ENCODE assay signal across 12 cellular contexts in genomic region chr11:64923151-64923661, GRCh38. TPM values are rescaled to one million over a fixed set of nuclear protein-coding genes. Genes with fewer than 3 reads are reported as not detected.
DNase-seq lines count a peak whose midpoint lies in the region; ATAC-seq and TF ChIP-seq lines count a peak whose summit lies in the region.
"Had no signal": no experiment of that assay in that cellular context is flagged by ENCODE, and none has a peak within 500 bp of the region (broad histone marks: within the 10 kb centered on the region; RNA-seq: fewer than 3 reads in every experiment).

No MANE protein-coding gene starts in this region.

- no peaks in the 10 kb centered on the region for H3K9me3 ChIP-seq in neural cell (ENCODE audit: low read length)
- no peaks in the 10 kb centered on the region for H3K9me3 ChIP-seq in vagina
- no peaks in the 10 kb centered on the region for H3K9me3 ChIP-seq in Caco-2
- H3K9me3 ChIP-seq: esophagus squamous epithelium had no signal

- peak overlapping the region in 55 of 59 donors; percentile 72 to 100 (median 98) for H3K27ac ChIP-seq in dorsolateral prefrontal cortex
- H3K27ac ChIP-seq in neural cell (ENCODE audit: low read length): no peak overlapping the region
- peak overlapping the region; percentile 97 for H3K27ac ChIP-seq in vagina

- no peaks in the 10 kb centered on the region for H3F3A ChIP-seq in neural cell (ENCODE audit: insufficient read depth, low read length, poor library complexity, severe bottlenecking)

- H3K27me3 ChIP-seq in dorsolateral prefrontal cortex: no peaks in the 10 kb centered on the region
- no peaks in the 10 kb centered on the region for H3K27me3 ChIP-seq in neural cell (ENCODE audit: insufficient read depth, low read depth, low read length)
- H3K27me3 ChIP-seq in vagina: no peaks in the 10 kb centered on the region
- no peaks in the 10 kb centered on the region for H3K27me3 ChIP-seq in Caco-2 (replicated peaks; ENCODE audit: control insufficient read depth, insufficient read depth, low read length)
- H3K27me3 ChIP-seq: esophagus squamous epithelium had no signal

- TF ChIP-seq CTCF in natural killer cell (IDR thresholded peaks at IDR 0.05) (no peak), dorsolateral prefrontal cortex (IDR thresholded peaks at IDR 0.05 in 54 of 56, conservative IDR thresholded peaks at IDR 0.05 in 2 of 56; ENCODE audit: low read depth in 1 of 56, partially characterized antibody in 56 of 56) (no peak), neural cell (IDR thresholded peaks at IDR 0.05; ENCODE audit: poor library complexity, severe bottlenecking) (no peak), vagina (IDR thresholded peaks at IDR 0.05) (no peak), Caco-2 (IDR thresholded peaks at IDR 0.05; ENCODE audit: insufficient read depth in 1 of 2, low read depth in 1 of 2, low read length in 1 of 2, severe bottlenecking in 1 of 2, unreplicated experiment in 1 of 2) (no peak)

- no peaks in the 10 kb centered on the region for H3K9me3 Mint-ChIP-seq in natural killer cell treated with Interleukin-12 subunit alpha and Interleukin-12 subunit beta and Interleukin-15 and Interleukin-18, amount 100 ng/mL, for 72 hours
- H3K9me3 Mint-ChIP-seq in natural killer cell: no peaks in the 10 kb centered on the region
- H3K9me3 Mint-ChIP-seq in Caco-2 (ENCODE audit: unreplicated experiment): no peaks in the 10 kb centered on the region

- no peaks in the 10 kb centered on the region for H3K36me3 Mint-ChIP-seq in natural killer cell treated with Interleukin-12 subunit alpha and Interleukin-12 subunit beta and Interleukin-15 and Interleukin-18, amount 100 ng/mL, for 72 hours
- H3K36me3 Mint-ChIP-seq in natural killer cell (no peaks in the 10 kb centered on the region), Caco-2 (ENCODE audit: insufficient read depth, unreplicated experiment) (peaks cover 6% of the 10 kb centered on the region)

- DNase-seq in natural killer cell treated with Interleukin-12 subunit alpha and Interleukin-12 subunit beta and Interleukin-15 and Interleukin-18, amount 100 ng/mL, for 72 hours (ENCODE audit: low spot score): no peak
- DNase-seq in natural killer cell (no peak), dorsolateral prefrontal cortex (peak in 1 of 10 donors; percentile 31), vagina (ENCODE audit: extremely low spot score in 2 of 2) (no peak), Caco-2 (no peak), NCI-H1694 (lab: John Stamatoyannopoulos, UW) (no peak)

- H2AFZ ChIP-seq in neural cell (ENCODE audit: low read depth, low read length): peak overlapping the region; percentile 91

- TF ChIP-seq RAD21 in neural cell (conservative IDR thresholded peaks at IDR 0.05): no peak

- no peak overlapping the region for H3K4me3 Mint-ChIP-seq in natural killer cell treated with Interleukin-12 subunit alpha and Interleukin-12 subunit beta and Interleukin-15 and Interleukin-18, amount 100 ng/mL, for 72 hours
- H3K4me3 Mint-ChIP-seq in natural killer cell (no peak overlapping the region), Caco-2 (ENCODE audit: unreplicated experiment) (no peak overlapping the region)

- no peak for TF ChIP-seq EP300 in neural cell (conservative IDR thresholded peaks at IDR 0.05; ENCODE audit: poor library complexity, severe bottlenecking)

- H3K27me3 Mint-ChIP-seq in natural killer cell treated with Interleukin-12 subunit alpha and Interleukin-12 subunit beta and Interleukin-15 and Interleukin-18, amount 100 ng/mL, for 72 hours: no peaks in the 10 kb centered on the region
- H3K27me3 Mint-ChIP-seq in natural killer cell (ENCODE audit: low read depth in 2 of 2): no peaks in the 10 kb centered on the region
- no peaks in the 10 kb centered on the region for H3K27me3 Mint-ChIP-seq in Caco-2 (ENCODE audit: insufficient read depth, unreplicated experiment)

- H3K36me3 ChIP-seq in neural cell (ENCODE audit: insufficient read depth, low read length): no peaks in the 10 kb centered on the region
- H3K36me3 ChIP-seq in vagina: peaks cover 0 to 12% of the 10 kb centered on the region in 2 donors
- no peaks in the 10 kb centered on the region for H3K36me3 ChIP-seq in Caco-2 (ENCODE audit: control insufficient read depth, insufficient read depth, low read length)

- peaks cover 12 to 13% of the 10 kb centered on the region in 2 donors for H3K4me1 Mint-ChIP-seq in natural killer cell treated with Interleukin-12 subunit alpha and Interleukin-12 subunit beta and Interleukin-15 and Interleukin-18, amount 100 ng/mL, for 72 hours (ENCODE audit: low read depth in 2 of 2)
- H3K4me1 Mint-ChIP-seq in natural killer cell (peaks cover 5 to 23% of the 10 kb centered on the region in 2 donors), Caco-2 (ENCODE audit: low read depth, unreplicated experiment) (peaks cover 6% of the 10 kb centered on the region)

- ATAC-seq in natural killer cell treated with Interleukin-12 subunit alpha and Interleukin-12 subunit beta and Interleukin-15 and Interleukin-18, amount 100 ng/mL, for 72 hours: no peak
- ATAC-seq in natural killer cell (no peak), GM18502 (IDR thresholded peaks at IDR 0.05; ENCODE audit: poor library complexity, unreplicated experiment) (no peak)

- peak overlapping the region; percentile 94 for H3K9ac ChIP-seq in neural cell (ENCODE audit: low read length)

- no TSS peak for BruUV-seq in Caco-2 (replicated peaks; lab: Mats Ljungman, UMichigan)

- H3K4me3 ChIP-seq in dorsolateral prefrontal cortex: peak overlapping the region in 56 of 59 donors; percentile 71 to 100 (median 98)
- H3K4me3 ChIP-seq in neural cell (ENCODE audit: low read length): peak overlapping the region; percentile 98
- H3K4me3 ChIP-seq in vagina: no peak overlapping the region
- H3K4me3 ChIP-seq in Caco-2 (ENCODE audit: low read depth, low read length): no peak overlapping the region

- no peaks in the 10 kb centered on the region for H4K20me1 ChIP-seq in neural cell (ENCODE audit: insufficient read depth)

- H3K4me1 ChIP-seq in vagina (peaks cover 36% of the 10 kb centered on the region), Caco-2 (peaks cover 6% of the 10 kb centered on the region)

- peak overlapping the region; percentile 60 to 95 for H3K27ac Mint-ChIP-seq in natural killer cell treated with Interleukin-12 subunit alpha and Interleukin-12 subunit beta and Interleukin-15 and Interleukin-18, amount 100 ng/mL, for 72 hours
- H3K27ac Mint-ChIP-seq in natural killer cell (peak overlapping the region in 1 of 2 donors; percentile 99), Caco-2 (ENCODE audit: unreplicated experiment) (no peak overlapping the region)

- POLR2A ChIA-PET in Caco-2 (lab: Charles Lee): interaction anchor here (1.5 kb wide), 1 partner anchor 13 kb away, joined by 3 read pairs; the partner anchor contains the start of gene GPHA2

- TF ChIP-seq POLR2A in vagina (IDR thresholded peaks at IDR 0.05): no peak

- no peak overlapping the region for H3K4me2 ChIP-seq in neural cell (ENCODE audit: low read length)

- CTCF ChIA-PET in Caco-2 (lab: Charles Lee): interaction anchor here (1.5 to 1.7 kb wide), 2 partner anchors 35 to 91 kb away, joined by 6 to 7 read pairs; partner anchors contain the start of gene ARL2

- intact Hi-C loops in natural killer cell (cut with micrococcal nuclease): no loop called here
- intact Hi-C loops in dorsolateral prefrontal cortex (cut with DNase I): loop anchor here in 1 of 2 donors (5.0 kb wide), 1 partner anchor 89 kb away; the partner anchor contains the start of gene ARL2
- intact Hi-C loops in vagina (cut with DNase I): no loop called here
- intact Hi-C loops in Caco-2 (cut with micrococcal nuclease; ENCODE audit: unreplicated experiment): no loop called here

- no peaks in the 10 kb centered on the region for H3K9me2 ChIP-seq in neural cell (ENCODE audit: insufficient read depth, low read length)

- no peaks in the 10 kb centered on the region for H3K79me2 ChIP-seq in neural cell (replicated peaks; ENCODE audit: insufficient read depth, low read length)

TF ChIP-seq in neural cell, 6 proteins besides CTCF, POLR2A, EP300 and RAD21 (continues in another document):
- no peak for TF ChIP-seq POLR2AphosphoS5 (IDR thresholded peaks at IDR 0.05)
- no peak for TF ChIP-seq SMC3 (conservative IDR thresholded peaks at IDR 0.05; ENCODE audit: poor library complexity)
- no peak for TF ChIP-seq MXI1 (conservative IDR thresholded peaks at IDR 0.05; ENCODE audit: poor library complexity, severe bottlenecking)
- TF ChIP-seq TAF1 (IDR thresholded peaks at IDR 0.05; ENCODE audit: low read depth): no peak

RNA-seq across cellular contexts. Expression of gene PPP2R5B, which starts 1.3 kb away (rescaled TPM):
- 10 to 100 TPM; 32.6 to 35.6 TPM for total RNA-seq in natural killer cell treated with Interleukin-12 subunit alpha and Interleukin-12 subunit beta and Interleukin-15 and Interleukin-18, amount 100 ng/mL, for 72 hours
- 10 to 100 TPM; 27.8 to 31.5 (median 28.5) TPM for total RNA-seq in natural killer cell
- 100 to 1,000 TPM in 10 of 120 experiments, 10 to 100 TPM in 110; 64.5 to 119 (median 85.0) TPM for total RNA-seq in dorsolateral prefrontal cortex
- polyA plus RNA-seq in neural cell: 76.1 and 86.9 TPM in 2 replicates
- polyA minus RNA-seq in neural cell: 43.3 and 43.6 TPM in 2 replicates
- total RNA-seq in vagina: 16.9 TPM
- total RNA-seq in Caco-2 (2022): 7.4 and 7.7 TPM in 2 replicates

RNA-seq across cellular contexts. Expression of gene ATG2A, which starts 6.2 kb away (rescaled TPM):
- total RNA-seq in natural killer cell treated with Interleukin-12 subunit alpha and Interleukin-12 subunit beta and Interleukin-15 and Interleukin-18, amount 100 ng/mL, for 72 hours: 10 to 100 TPM; 24.1 to 31.9 TPM
- total RNA-seq in natural killer cell (100 to 1,000 TPM; 165 to 321 (median 259) TPM), dorsolateral prefrontal cortex (10 to 100 TPM; 21.4 to 47.9 (median 34.8) TPM), vagina (27.0 TPM), Caco-2 (2022) (27.9 and 31.1 TPM in 2 replicates)
- polyA plus RNA-seq in neural cell: 7.5 and 10.7 TPM in 2 replicates
- 7.6 and 11.2 TPM in 2 replicates for polyA minus RNA-seq in neural cell

RNA-seq across cellular contexts. Expression of gene GPHA2, which starts 12.5 kb away (rescaled TPM):
- not detected for total RNA-seq in natural killer cell treated with Interleukin-12 subunit alpha and Interleukin-12 subunit beta and Interleukin-15 and Interleukin-18, amount 100 ng/mL, for 72 hours
- total RNA-seq in natural killer cell (not detected), dorsolateral prefrontal cortex (1 to 10 TPM in 2 of 120 experiments, under 1 TPM in 1, not detected in 117; 0.57 to 2.0 (median 1.1) TPM), vagina (not detected), Caco-2 (2022) (not detected in 2 replicates)
- polyA plus RNA-seq in neural cell: not detected in 2 replicates
- not detected in 2 replicates for polyA minus RNA-seq in neural cell
- total RNA-seq: aorta, esophagus squamous epithelium, NCI-H460 had no signal
- polyA plus RNA-seq: BJ had no signal

RNA-seq across cellular contexts. Expression of gene EHD1, which starts 44.8 kb away (rescaled TPM):
- total RNA-seq in natural killer cell treated with Interleukin-12 subunit alpha and Interleukin-12 subunit beta and Interleukin-15 and Interleukin-18, amount 100 ng/mL, for 72 hours: 100 to 1,000 TPM; 202 to 235 TPM
- total RNA-seq in natural killer cell (100 to 1,000 TPM; 218 to 246 (median 225) TPM), dorsolateral prefrontal cortex (10 to 100 TPM; 25.6 to 70.9 (median 43.6) TPM), vagina (61.6 TPM), Caco-2 (2022) (123 and 129 TPM in 2 replicates)
- 26.4 and 34.9 TPM in 2 replicates for polyA plus RNA-seq in neural cell
- polyA minus RNA-seq in neural cell: 49.1 and 55.5 TPM in 2 replicates

RNA-seq across cellular contexts. Expression of gene MAJIN, which starts 48.7 kb away (rescaled TPM):
- not detected for total RNA-seq in natural killer cell treated with Interleukin-12 subunit alpha and Interleukin-12 subunit beta and Interleukin-15 and Interleukin-18, amount 100 ng/mL, for 72 hours
- total RNA-seq in natural killer cell: not detected
- total RNA-seq in dorsolateral prefrontal cortex: not detected
- not detected in 2 replicates for polyA plus RNA-seq in neural cell
- polyA minus RNA-seq in neural cell: not detected in 2 replicates
- total RNA-seq in vagina: not detected
- total RNA-seq in Caco-2 (2022): not detected in 2 replicates
- total RNA-seq: aorta, esophagus squamous epithelium, NCI-H460 had no signal
- polyA plus RNA-seq: aorta, BJ had no signal

Comparison
In these comparisons a context has a peak if more than half of its experiments do, and no peak if none do; other contexts are left out.
1. H3K4me3 ChIP-seq: peak in dorsolateral prefrontal cortex (56 of 59) and neural cell (single experiment); none in vagina (0 of 2) and Caco-2 (single experiment).